8 cellular contexts compared by ENCODE assay signal in the genomic region with DNA sequence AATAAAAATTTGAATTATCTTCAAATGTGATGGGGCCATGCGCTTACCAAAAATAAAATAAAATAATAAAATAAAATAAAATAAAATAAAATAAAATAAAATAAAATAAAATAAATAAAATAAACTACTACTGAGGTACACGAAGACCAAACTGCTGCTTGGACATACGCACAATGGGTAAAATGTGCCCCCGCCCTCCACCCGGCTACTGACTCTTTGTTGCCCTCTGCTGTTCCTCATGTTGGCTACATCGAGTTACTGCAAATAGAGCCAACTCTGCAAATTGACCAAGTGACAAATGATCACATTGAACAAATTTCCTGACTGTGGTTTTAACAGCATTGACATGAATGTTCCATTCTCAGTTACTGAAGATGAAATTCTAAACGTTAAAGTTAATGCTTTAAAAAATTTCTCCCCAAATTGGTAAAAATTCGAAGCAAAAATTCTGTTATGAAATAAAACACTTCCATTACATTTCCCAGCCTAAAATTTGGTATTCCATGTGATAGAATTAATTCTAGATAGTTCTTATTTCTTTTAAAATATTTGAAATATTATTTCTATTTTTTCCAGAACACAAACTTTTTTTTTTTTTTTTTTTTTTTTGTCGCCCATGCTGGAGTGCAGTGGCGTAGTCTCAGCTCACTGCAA. TPM values are rescaled to one million over a fixed set of nuclear protein-coding genes. Genes with fewer than 3 reads are reported as not detected.
DNase-seq lines count a peak whose midpoint lies in the region; ATAC-seq, FAIRE-seq and TF ChIP-seq lines count a peak whose summit lies in the region.

No MANE protein-coding gene starts in this region.

- CTCF ChIA-PET in HepG2 (lab: Yijun Ruan, JAX; ENCODE audit: low intra/inter-chr PET ratio, low total read pairs), result interaction anchor here (2.1 kb wide), 1 partner anchor 121 kb away, joined by 9 read pairs; no protein-coding TSS in a partner anchor

- 29% methylated on average over 10 of the region's 10 CpGs for WGBS in HepG2 (ENCODE audit: low lambda C conversion rate)

- DNase-seq in activated CD4-positive, CD25-positive, alpha-beta regulatory T cell treated with anti-CD3 and anti-CD28 coated beads, Interleukin-2, amount 50 U/mL, for 16 hours (ENCODE audit: low read depth, low spot score), result peak; percentile 4
- DNase-seq in SK-N-DZ (ENCODE audit: low spot score) (peak; percentile 70), bronchial epithelial cell (ENCODE audit: low read depth) (peak; percentile 23), HepG2 (ENCODE audit: low spot score) (peak; percentile 47)
- DNase-seq in stimulated activated naive CD8-positive, alpha-beta T cell treated with anti-CD3 and anti-CD28 coated beads, Interleukin-15, amount 100 ng/mL, for 72 hours, result peak; percentile 5 to 35

- no peaks in the 10 kb centered on the region for H3K4me1 ChIP-seq in HepG2 (ENCODE audit: insufficient read depth, low read length)

- FAIRE-seq in bronchial epithelial cell (lab: Jason Lieb, UNC), result no peak
- peak; percentile 36 for FAIRE-seq in HepG2 (lab: Jason Lieb, UNC)

- H3K27me3 ChIP-seq in bronchial epithelial cell (ENCODE audit: control insufficient read depth, insufficient read depth, low read length) (no peaks in the 10 kb centered on the region), HepG2 (ENCODE audit: control insufficient read depth in 1 of 2, insufficient read depth in 2 of 2, low read length in 2 of 2) (no peaks in the 10 kb centered on the region; a peak in 1 of 5 replicates)

- H3K27ac Mint-ChIP-seq in stimulated activated naive CD8-positive, alpha-beta T cell treated with anti-CD3 and anti-CD28 coated beads, Interleukin-15, amount 100 ng/mL, for 72 hours, result no peak overlapping the region

- H3K4me3 Mint-ChIP-seq in stimulated activated naive CD8-positive, alpha-beta T cell treated with anti-CD3 and anti-CD28 coated beads, Interleukin-15, amount 100 ng/mL, for 72 hours, result no peak overlapping the region

- TF ChIP-seq EP300 in HepG2 (IDR thresholded peaks at IDR 0.05; ENCODE audit: low read depth in 2 of 2, low read length in 2 of 2) (no peak), HepG2 (CRISPR knock-in tag; IDR thresholded peaks at IDR 0.05; ENCODE audit: borderline replicate concordance) (no peak)

- intact Hi-C loops in HepG2 (cut with micrococcal nuclease; ENCODE audit: unreplicated experiment), result loop anchor here (1.0 kb wide), 2 partner anchors 121 to 486 kb away; no protein-coding TSS in a partner anchor

- TF ChIP-seq POLR2A in HepG2 (IDR thresholded peaks at IDR 0.05; ENCODE audit: insufficient read depth in 1 of 2, low read depth in 2 of 2, low read length in 2 of 2), result no peak

- no TSS peak for BruUV-seq in HepG2 (replicated peaks; lab: Mats Ljungman, UMichigan)

- H3K79me2 ChIP-seq in HepG2 (ENCODE audit: insufficient read depth, low read length), result no peaks in the 10 kb centered on the region

- H3K9me3 Mint-ChIP-seq in stimulated activated naive CD8-positive, alpha-beta T cell treated with anti-CD3 and anti-CD28 coated beads, Interleukin-15, amount 100 ng/mL, for 72 hours, result no peaks in the 10 kb centered on the region

- TF ChIP-seq RAD21 in HepG2 (CRISPR knock-in tag; IDR thresholded peaks at IDR 0.05), result no peak

- no peak overlapping the region for H3K4me2 ChIP-seq in HepG2 (ENCODE audit: low read depth, low read length)

- no peak overlapping the region for H3K4me3 ChIP-seq in bronchial epithelial cell (ENCODE audit: low read depth, low read length)
- H3K4me3 ChIP-seq in HepG2 (replicated peaks in 1 of 3; ENCODE audit: insufficient read depth in 1 of 3, low read depth in 2 of 3, low read length in 3 of 3), result no peak overlapping the region

- no peaks in the 10 kb centered on the region for H4K20me1 ChIP-seq in HepG2 (ENCODE audit: insufficient read depth, low read length)

- no peak overlapping the region for H2AFZ ChIP-seq in HepG2 (ENCODE audit: low read length)

- H3K27ac ChIP-seq in HepG2 (ENCODE audit: extremely low read length, insufficient read depth, low read length), result no peak overlapping the region

- H3K36me3 ChIP-seq in bronchial epithelial cell (ENCODE audit: control insufficient read depth, insufficient read depth, low read length) (no peaks in the 10 kb centered on the region), HepG2 (replicated peaks in 1 of 2; ENCODE audit: control insufficient read depth in 1 of 2, insufficient read depth in 2 of 2, low read length in 2 of 2) (no peaks in the 10 kb centered on the region)

- POLR2A ChIA-PET in HepG2 (lab: Yijun Ruan, JAX), result no interaction called here

- H3K27me3 Mint-ChIP-seq in stimulated activated naive CD8-positive, alpha-beta T cell treated with anti-CD3 and anti-CD28 coated beads, Interleukin-15, amount 100 ng/mL, for 72 hours, result no peaks in the 10 kb centered on the region

- in situ Hi-C loops in HepG2 (cut with HindIII; ENCODE audit: extremely low pct_ligation_motif_present, low pct_unique_long_range_greater_than_20kb), result no loop called here

- no peak for ATAC-seq in activated CD4-positive, CD25-positive, alpha-beta regulatory T cell treated with anti-CD3 and anti-CD28 coated beads, Interleukin-2, amount 50 U/mL, for 24 hours
- ATAC-seq in GM21723 (IDR thresholded peaks at IDR 0.05; ENCODE audit: unreplicated experiment) (peak; percentile 80), HepG2 (peak; percentile 73)
- peak; percentile 63 for ATAC-seq in stimulated activated naive CD8-positive, alpha-beta T cell treated with anti-CD3 and anti-CD28 coated beads, Interleukin-15, amount 100 ng/mL, for 72 hours

- no peaks in the 10 kb centered on the region for H3K4me1 Mint-ChIP-seq in stimulated activated naive CD8-positive, alpha-beta T cell treated with anti-CD3 and anti-CD28 coated beads, Interleukin-15, amount 100 ng/mL, for 72 hours

- H3K9me3 ChIP-seq in HepG2 (ENCODE audit: low read length), result no peaks in the 10 kb centered on the region

- no peak overlapping the region for H3K9ac ChIP-seq in HepG2 (ENCODE audit: insufficient read depth, low read depth, low read length)

- TF ChIP-seq CTCF in LNCAP (IDR thresholded peaks at IDR 0.05) (peak; percentile 77), bronchial epithelial cell (IDR thresholded peaks at IDR 0.05; ENCODE audit: insufficient read depth, low read length, severe bottlenecking) (peak; percentile 62), HepG2 (CRISPR knock-in tag; IDR thresholded peaks at IDR 0.05) (peak; percentile 70)

TF ChIP-seq in HepG2, 621 proteins besides CTCF, POLR2A, EP300 and RAD21 (continues in another document):
- peak; percentile 66 to 76 for TF ChIP-seq MAFK (conservative IDR thresholded peaks at IDR 0.05 in 1 of 2, IDR thresholded peaks at IDR 0.05 in 1 of 2; ENCODE audit: low read length in 2 of 2)
- peak; percentile 60 for TF ChIP-seq MAFF (IDR thresholded peaks at IDR 0.05; ENCODE audit: low read depth, low read length)
- TF ChIP-seq SCMH1 (CRISPR knock-in tag; IDR thresholded peaks at IDR 0.05; ENCODE audit: borderline replicate concordance), result no peak
- no peak for TF ChIP-seq EED (CRISPR knock-in tag; IDR thresholded peaks at IDR 0.05)
- TF ChIP-seq ZNF234 (CRISPR knock-in tag; conservative IDR thresholded peaks at IDR 0.05), result no peak
- no peak for TF ChIP-seq ZNF430 (CRISPR knock-in tag; IDR thresholded peaks at IDR 0.05)
- TF ChIP-seq, protein P1, sequence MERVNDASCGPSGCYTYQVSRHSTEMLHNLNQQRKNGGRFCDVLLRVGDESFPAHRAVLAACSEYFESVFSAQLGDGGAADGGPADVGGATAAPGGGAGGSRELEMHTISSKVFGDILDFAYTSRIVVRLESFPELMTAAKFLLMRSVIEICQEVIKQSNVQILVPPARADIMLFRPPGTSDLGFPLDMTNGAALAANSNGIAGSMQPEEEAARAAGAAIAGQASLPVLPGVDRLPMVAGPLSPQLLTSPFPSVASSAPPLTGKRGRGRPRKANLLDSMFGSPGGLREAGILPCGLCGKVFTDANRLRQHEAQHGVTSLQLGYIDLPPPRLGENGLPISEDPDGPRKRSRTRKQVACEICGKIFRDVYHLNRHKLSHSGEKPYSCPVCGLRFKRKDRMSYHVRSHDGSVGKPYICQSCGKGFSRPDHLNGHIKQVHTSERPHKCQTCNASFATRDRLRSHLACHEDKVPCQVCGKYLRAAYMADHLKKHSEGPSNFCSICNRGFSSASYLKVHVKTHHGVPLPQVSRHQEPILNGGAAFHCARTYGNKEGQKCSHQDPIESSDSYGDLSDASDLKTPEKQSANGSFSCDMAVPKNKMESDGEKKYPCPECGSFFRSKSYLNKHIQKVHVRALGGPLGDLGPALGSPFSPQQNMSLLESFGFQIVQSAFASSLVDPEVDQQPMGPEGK (CRISPR knock-in tag; IDR thresholded peaks at IDR 0.05), result peak; percentile 68
- peak; percentile 51; the same call in 1 of the 2 replicates for TF ChIP-seq MAZ (IDR thresholded peaks at IDR 0.05; ENCODE audit: borderline replicate concordance, low read depth, low read length)
- TF ChIP-seq MAZ (CRISPR knock-in tag; IDR thresholded peaks at IDR 0.05; ENCODE audit: low read depth), result no peak
- TF ChIP-seq ZIK1 (CRISPR knock-in tag; IDR thresholded peaks at IDR 0.05; ENCODE audit: borderline replicate concordance, low read depth), result no peak

RNA-seq across cellular contexts. Expression of gene MAP1LC3C, which starts 18.8 kb away (rescaled TPM):
- 0.08 and 0.86 TPM in 2 replicates for polyA plus RNA-seq in SK-N-DZ (2014; cell fraction: cytosol; rRNA removed)
- 0.98 and 1.0 TPM in 2 replicates for polyA plus RNA-seq in SK-N-DZ (2014; cell fraction: nucleus; rRNA removed)
- total RNA-seq in bronchial epithelial cell, result not detected in 2 replicates
- not detected in 2 replicates for total RNA-seq in HepG2 (2016; rRNA removed; fragmentation: Illumina TruSeq; extraction: Trizol)
- not detected in 2 replicates for total RNA-seq in HepG2 (2016; cell fraction: cytosol; rRNA removed; fragmentation: Illumina TruSeq; extraction: Trizol; ENCODE audit: low read depth)
- not detected in 2 replicates for total RNA-seq in HepG2 (2016; cell fraction: insoluble cytoplasmic fraction; rRNA removed; fragmentation: Illumina TruSeq; extraction: Trizol)
- total RNA-seq in HepG2 (2016; cell fraction: membrane; rRNA removed; fragmentation: Illumina TruSeq; extraction: Trizol), result not detected in 2 replicates
- not detected in 2 replicates for total RNA-seq in HepG2 (2016; cell fraction: nucleus; rRNA removed; fragmentation: Illumina TruSeq; extraction: Trizol)
- polyA plus RNA-seq in HepG2 (2011; rRNA removed), result not detected in 2 replicates
- polyA plus RNA-seq in HepG2 (2011; cell fraction: cytosol; rRNA removed), result not detected in 2 replicates
- polyA plus RNA-seq in HepG2 (2011; cell fraction: nucleus; rRNA removed), result not detected in 2 replicates
- not detected in 2 replicates for polyA plus RNA-seq in HepG2 (2012)
- polyA plus RNA-seq in HepG2 (2016; cell fraction: cytosol; fragmentation: Illumina TruSeq; extraction: Trizol; ENCODE audit: low read depth), result not detected in 2 replicates
- polyA plus RNA-seq in HepG2 (2016; cell fraction: insoluble cytoplasmic fraction; fragmentation: Illumina TruSeq; extraction: Trizol; ENCODE audit: low read depth), result not detected in 2 replicates
- not detected in 2 replicates for polyA plus RNA-seq in HepG2 (2016; cell fraction: membrane; fragmentation: Illumina TruSeq; extraction: Trizol; ENCODE audit: low read depth)
- not detected in 2 replicates for polyA plus RNA-seq in HepG2 (2016; cell fraction: nucleus; fragmentation: Illumina TruSeq; extraction: Trizol; ENCODE audit: insufficient read depth, low read depth)
- not detected in 2 replicates for polyA minus RNA-seq in HepG2 (2011; rRNA and poly(A)+ RNA removed; ENCODE audit: low replicate concordance)
- not detected in 2 replicates for polyA minus RNA-seq in HepG2 (2011; cell fraction: cytosol; rRNA and poly(A)+ RNA removed)
- not detected in 2 replicates for polyA minus RNA-seq in HepG2 (2011; cell fraction: nucleus; rRNA and poly(A)+ RNA removed)

Comparison
In these comparisons a context has a peak if more than half of its experiments do, and no peak if none do; other contexts are left out.
1. DNase-seq: peak in every context shown above with its lines; median percentile 70 in SK-N-DZ; 47 in HepG2; 23 in bronchial epithelial cell; 20 in stimulated activated naive CD8-positive, alpha-beta T cell treated with anti-CD3 and anti-CD28 coated beads, Interleukin-15, amount 100 ng/mL, for 72 hours; 4 in activated CD4-positive, CD25-positive, alpha-beta regulatory T cell treated with anti-CD3 and anti-CD28 coated beads, Interleukin-2, amount 50 U/mL, for 16 hours.
2. ATAC-seq: peak in GM21723 (single experiment), HepG2 (single experiment) and stimulated activated naive CD8-positive, alpha-beta T cell treated with anti-CD3 and anti-CD28 coated beads, Interleukin-15, amount 100 ng/mL, for 72 hours (single experiment); none in activated CD4-positive, CD25-positive, alpha-beta regulatory T cell treated with anti-CD3 and anti-CD28 coated beads, Interleukin-2, amount 50 U/mL, for 24 hours (0 of 2).
3. Peak in every context shown above with its lines, with median percentiles within 50 percentile points of each other: CTCF ChIP-seq.